Comparison of ENCODE assay signal across 1 cellular context in genomic region chr12:112577473-112578334, GRCh38.
TF ChIP-seq lines count a peak whose summit lies in the region.

No MANE protein-coding gene starts in this region.

TF ChIP-seq in K562, 482 proteins besides CTCF, POLR2A, EP300 and RAD21 (continued from another document):
- 0 out of 2 replicates have a peak, but pooled peaks have one; percentile 43 for TF ChIP-seq ZBTB9 (CRISPR knock-in tag; IDR thresholded peaks at IDR 0.05)
- TF ChIP-seq STAT5A (IDR thresholded peaks at IDR 0.05; ENCODE audit: borderline replicate concordance, low read length) = no peak
- TF ChIP-seq ZNF584 (CRISPR knock-in tag; IDR thresholded peaks at IDR 0.05; ENCODE audit: low read depth) = peak; percentile 48; the same call in 1 of the 2 replicates
- no peak for TF ChIP-seq CEBPB (tag; IDR thresholded peaks at IDR 0.05)
- no peak for TF ChIP-seq SREBF1 (IDR thresholded peaks at IDR 0.05; ENCODE audit: borderline replicate concordance, low read depth, low read length)
- no peak for TF ChIP-seq NONO (IDR thresholded peaks at IDR 0.05; ENCODE audit: low read depth in 2 of 2, low read length in 1 of 2)
- no peak for TF ChIP-seq SMC3 (conservative IDR thresholded peaks at IDR 0.05; ENCODE audit: insufficient read depth, low read depth, low read length)
- TF ChIP-seq SMAD3 (CRISPR knock-in tag; conservative IDR thresholded peaks at IDR 0.05) = peak; percentile 81; the same call in 1 of the 2 replicates
- TF ChIP-seq SNIP1 (IDR thresholded peaks at IDR 0.05; ENCODE audit: low read depth) = no peak
- no peak for TF ChIP-seq KLF13 (tag; IDR thresholded peaks at IDR 0.05; ENCODE audit: borderline replicate concordance, low read depth)
- no peak for TF ChIP-seq CXXC5 (CRISPR knock-in tag; IDR thresholded peaks at IDR 0.05)
- TF ChIP-seq STAT5B (CRISPR knock-in tag; IDR thresholded peaks at IDR 0.05) = no peak
- no peak for TF ChIP-seq DNMT1 (IDR thresholded peaks at IDR 0.05)
- no peak for TF ChIP-seq JUNB (CRISPR knock-in tag; conservative IDR thresholded peaks at IDR 0.05)
- no peak for TF ChIP-seq CHD1 (IDR thresholded peaks at IDR 0.05; ENCODE audit: low read length)
- no peak for TF ChIP-seq ZBTB11 (CRISPR knock-in tag; IDR thresholded peaks at IDR 0.05)
- TF ChIP-seq CBFA2T3 (IDR thresholded peaks at IDR 0.05) = no peak
- TF ChIP-seq NFYB (IDR thresholded peaks at IDR 0.05; ENCODE audit: extremely low read depth, insufficient read length) = no peak
- no peak for TF ChIP-seq OTX1 (CRISPR knock-in tag; IDR thresholded peaks at IDR 0.05)
- TF ChIP-seq SAFB (IDR thresholded peaks at IDR 0.05; ENCODE audit: borderline replicate concordance, low read depth, low read length) = no peak
